In genomic region chrX:114712466-114712865, GRCh38 we compare ENCODE assay signal across 23 cellular contexts.
"Had no signal": no experiment of that assay in that cellular context is flagged by ENCODE, and none has a peak within 500 bp of the region (broad histone marks: within the 10 kb centered on the region; RNA-seq: fewer than 3 reads in every experiment).

No MANE protein-coding gene starts in this region.

- H3K4me1 Mint-ChIP-seq: naive thymus-derived CD4-positive, alpha-beta T cell; natural killer cell had no signal

- H3K4me3 ChIP-seq: coronary artery, dorsolateral prefrontal cortex, esophagus muscularis mucosa, gastrocnemius medialis, heart right ventricle, left lung, lower lobe of right lung had no signal

- FAIRE-seq: endothelial cell of umbilical vein, islet of Langerhans, keratinocyte had no signal

- H3K27me3 Mint-ChIP-seq: naive thymus-derived CD4-positive, alpha-beta T cell had no signal

- H3K27ac ChIP-seq: coronary artery, dorsolateral prefrontal cortex, esophagus muscularis mucosa, gastrocnemius medialis, heart right ventricle, left lung, lower lobe of right lung had no signal

- H3K27me3 ChIP-seq: esophagus muscularis mucosa, gastrocnemius medialis had no signal

- ATAC-seq: gastrocnemius medialis; heart right ventricle; left cardiac atrium; left lung; left ventricle myocardium superior; lower lobe of right lung; naive thymus-derived CD4-positive, alpha-beta T cell; natural killer cell had no signal

- H3K36me3 ChIP-seq: esophagus muscularis mucosa, gastrocnemius medialis, heart right ventricle, left lung, lower lobe of right lung had no signal

- H3K4me3 Mint-ChIP-seq: mesothelial cell of epicardium; naive thymus-derived CD4-positive, alpha-beta T cell; natural killer cell had no signal

- H3K9me3 Mint-ChIP-seq: mesothelial cell of epicardium; naive thymus-derived CD4-positive, alpha-beta T cell had no signal

- H3K36me3 Mint-ChIP-seq: mesothelial cell of epicardium; naive thymus-derived CD4-positive, alpha-beta T cell; natural killer cell had no signal

- H3K9me3 ChIP-seq: esophagus muscularis mucosa, gastrocnemius medialis, heart right ventricle, left lung, lower lobe of right lung had no signal

- DNase-seq: dermis blood vessel endothelial cell; dorsolateral prefrontal cortex; effector CD4-positive, alpha-beta T cell; effector memory CD4-positive, alpha-beta T cell; foreskin melanocyte; gastrocnemius medialis; glutamatergic neuron; head of caudate nucleus; heart right ventricle; hippocampal formation; left cardiac atrium; left lung; left ventricle myocardium superior; lower lobe of right lung; mesenchymal stem cell; naive thymus-derived CD4-positive, alpha-beta T cell; natural killer cell had no signal

- H3K27ac Mint-ChIP-seq: mesothelial cell of epicardium; naive thymus-derived CD4-positive, alpha-beta T cell; natural killer cell had no signal

- H3K4me1 ChIP-seq: esophagus muscularis mucosa, gastrocnemius medialis, heart right ventricle, left lung, lower lobe of right lung had no signal
